27 cellular contexts compared by ENCODE assay signal in the genomic region with DNA sequence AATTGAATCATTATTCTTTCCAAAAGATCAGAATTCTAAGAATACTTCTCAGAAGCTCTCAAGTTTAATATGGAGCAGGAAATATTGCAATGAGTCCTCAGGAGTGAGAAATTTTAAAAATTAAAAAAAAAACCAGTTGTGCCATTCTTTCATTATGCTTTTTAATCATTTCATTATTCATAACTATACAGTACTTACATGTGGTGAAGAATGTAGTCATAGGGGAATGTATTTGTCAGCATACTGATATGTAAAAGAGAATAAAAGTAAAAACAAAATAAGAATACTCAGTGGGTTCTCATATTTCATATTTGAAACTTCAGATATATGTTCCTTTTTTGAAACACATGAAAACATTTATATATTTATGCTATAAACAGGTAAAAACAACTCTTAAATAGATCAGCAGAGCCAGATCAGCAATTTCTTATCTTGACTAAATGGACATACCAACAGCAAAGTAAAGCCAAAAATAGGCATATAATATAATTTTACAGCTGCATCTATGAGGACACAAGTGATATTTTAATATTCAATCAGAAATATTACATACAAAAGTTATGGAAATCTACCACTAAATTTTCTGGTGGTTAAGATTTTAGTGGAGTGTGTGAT.
"Had no signal": no experiment of that assay in that cellular context is flagged by ENCODE, and none has a peak within 500 bp of the region (broad histone marks: within the 10 kb centered on the region; RNA-seq: fewer than 3 reads in every experiment).

No MANE protein-coding gene starts in this region.

- H3K4me3 Mint-ChIP-seq: activated CD4-positive, alpha-beta T cell treated with anti-CD3 and anti-CD28 coated beads, Interleukin-2, amount 10 ng/mL, durations not matched to agents 24 days and 14 days; activated CD8-positive, alpha-beta T cell treated with anti-CD3 and anti-CD28 coated beads for 36 hours; activated naive CD8-positive, alpha-beta T cell treated with anti-CD3 and anti-CD28 coated beads, Interleukin-2, amount 10 ng/mL, durations not matched to agents 7 days and 5 days; activated T-helper 1 cell treated with anti-CD3 and anti-CD28 coated beads, Interleukin-12 subunit alpha, Interleukin-12 subunit beta, Interleukin-2, Interleukin-4 antibody, amounts not matched to agents 30 ng/mL and 10 ng/mL and 1 ng/mL, durations not matched to agents 14 hours and 24 hours and 36 hours; T-helper 1 cell treated with Interleukin-12 subunit alpha and Interleukin-12 subunit beta and Interleukin-4 antibody, amounts not matched to agents 30 μg/mL and 1 μg/mL, for 36 hours; T-helper 2 cell treated with Interferon-gamma antibody and Interleukin-4, amounts not matched to agents 5 μg/mL and 100 μg/mL, for 36 hours had no signal

- ATAC-seq: activated CD8-positive, alpha-beta T cell treated with anti-CD3 and anti-CD28 coated beads for 36 hours; PC-3 had no signal

- H3K27ac ChIP-seq: ascending aorta, cardiac muscle cell, KMS-11, Peyer's patch, SJSA1 had no signal

- H3K36me3 Mint-ChIP-seq: activated naive CD8-positive, alpha-beta T cell treated with anti-CD3 and anti-CD28 coated beads, Interleukin-2, amount 10 ng/mL, durations not matched to agents 7 days and 5 days had no signal

- FAIRE-seq: TTC549 had no signal

- H3K4me1 Mint-ChIP-seq: activated CD4-positive, alpha-beta T cell treated with anti-CD3 and anti-CD28 coated beads, Interleukin-2, amount 10 ng/mL, durations not matched to agents 24 days and 14 days; activated naive CD8-positive, alpha-beta T cell treated with anti-CD3 and anti-CD28 coated beads, Interleukin-2, amount 10 ng/mL, durations not matched to agents 7 days and 5 days had no signal

- H3K27ac Mint-ChIP-seq: activated CD4-positive, alpha-beta T cell treated with anti-CD3 and anti-CD28 coated beads, Interleukin-2, amount 10 ng/mL, durations not matched to agents 24 days and 14 days; activated CD8-positive, alpha-beta T cell treated with anti-CD3 and anti-CD28 coated beads for 36 hours; activated naive CD8-positive, alpha-beta T cell treated with anti-CD3 and anti-CD28 coated beads, Interleukin-2, amount 10 ng/mL, durations not matched to agents 7 days and 5 days; activated T-helper 1 cell treated with anti-CD3 and anti-CD28 coated beads, Interleukin-12 subunit alpha, Interleukin-12 subunit beta, Interleukin-2, Interleukin-4 antibody, amounts not matched to agents 30 ng/mL and 10 ng/mL and 1 ng/mL, durations not matched to agents 14 hours and 24 hours and 36 hours; T-helper 1 cell treated with Interleukin-12 subunit alpha and Interleukin-12 subunit beta and Interleukin-4 antibody, amounts not matched to agents 30 μg/mL and 1 μg/mL, for 36 hours; T-helper 2 cell treated with Interferon-gamma antibody and Interleukin-4, amounts not matched to agents 5 μg/mL and 100 μg/mL, for 36 hours had no signal

- H3K9me3 ChIP-seq: ascending aorta, Peyer's patch, SJSA1, SK-N-SH had no signal

- H3K27me3 ChIP-seq: ascending aorta, Peyer's patch had no signal

- H3K4me2 ChIP-seq: KMS-11, SK-N-SH had no signal

- DNase-seq: activated CD4-positive, alpha-beta T cell treated with anti-CD3 and anti-CD28 coated beads, Interleukin-2, amount 10 ng/mL, durations not matched to agents 24 days and 14 days; activated CD4-positive, alpha-beta T cell treated with anti-CD3 and anti-CD28 coated beads, Interleukin-2, amount 50 U/mL, for 4 hours; activated CD8-positive, alpha-beta T cell treated with anti-CD3 and anti-CD28 coated beads for 36 hours; activated effector memory CD4-positive, alpha-beta T cell treated with Interleukin-2 at 50 U/mL for 16 hours; activated naive CD4-positive, alpha-beta T cell treated with anti-CD3 and anti-CD28 coated beads, Interleukin-2, amount 50 U/mL, for 16 hours; activated naive CD8-positive, alpha-beta T cell treated with anti-CD3 and anti-CD28 coated beads, Interleukin-2, amount 10 ng/mL, durations not matched to agents 7 days and 5 days; amygdala; MM.1S; NCI-H1092; NCI-H1436 treated with DMSO at 0.1 percent for 48 hours; NCI-H1694 treated with DMSO at 0.1 percent for 48 hours; NCI-H2029; NCI-H345; NCI-H524 treated with DMSO at 0.1 percent for 48 hours; PC-3; Peyer's patch; RPMI8226; SHP77 treated with DMSO at 0.1 percent for 48 hours; SK-N-SH had no signal

- H3K9me3 Mint-ChIP-seq: activated CD4-positive, alpha-beta T cell treated with anti-CD3 and anti-CD28 coated beads, Interleukin-2, amount 10 ng/mL, durations not matched to agents 24 days and 14 days; activated CD8-positive, alpha-beta T cell treated with anti-CD3 and anti-CD28 coated beads for 36 hours; activated naive CD8-positive, alpha-beta T cell treated with anti-CD3 and anti-CD28 coated beads, Interleukin-2, amount 10 ng/mL, durations not matched to agents 7 days and 5 days; activated T-helper 1 cell treated with anti-CD3 and anti-CD28 coated beads, Interleukin-12 subunit alpha, Interleukin-12 subunit beta, Interleukin-2, Interleukin-4 antibody, amounts not matched to agents 30 ng/mL and 10 ng/mL and 1 ng/mL, durations not matched to agents 14 hours and 24 hours and 36 hours; T-helper 1 cell treated with Interleukin-12 subunit alpha and Interleukin-12 subunit beta and Interleukin-4 antibody, amounts not matched to agents 30 μg/mL and 1 μg/mL, for 36 hours; T-helper 2 cell treated with Interferon-gamma antibody and Interleukin-4, amounts not matched to agents 5 μg/mL and 100 μg/mL, for 36 hours had no signal

- H3K4me1 ChIP-seq: ascending aorta, Peyer's patch, SJSA1 had no signal

- H3K36me3 ChIP-seq: ascending aorta, cardiac muscle cell, Peyer's patch, SJSA1 had no signal

- H3K9ac ChIP-seq: KMS-11, SK-N-SH had no signal

- H3K4me3 ChIP-seq: ascending aorta, cardiac muscle cell, Peyer's patch, SJSA1 had no signal
